ENCODE assay signal across 8 cellular contexts in the genomic region with DNA sequence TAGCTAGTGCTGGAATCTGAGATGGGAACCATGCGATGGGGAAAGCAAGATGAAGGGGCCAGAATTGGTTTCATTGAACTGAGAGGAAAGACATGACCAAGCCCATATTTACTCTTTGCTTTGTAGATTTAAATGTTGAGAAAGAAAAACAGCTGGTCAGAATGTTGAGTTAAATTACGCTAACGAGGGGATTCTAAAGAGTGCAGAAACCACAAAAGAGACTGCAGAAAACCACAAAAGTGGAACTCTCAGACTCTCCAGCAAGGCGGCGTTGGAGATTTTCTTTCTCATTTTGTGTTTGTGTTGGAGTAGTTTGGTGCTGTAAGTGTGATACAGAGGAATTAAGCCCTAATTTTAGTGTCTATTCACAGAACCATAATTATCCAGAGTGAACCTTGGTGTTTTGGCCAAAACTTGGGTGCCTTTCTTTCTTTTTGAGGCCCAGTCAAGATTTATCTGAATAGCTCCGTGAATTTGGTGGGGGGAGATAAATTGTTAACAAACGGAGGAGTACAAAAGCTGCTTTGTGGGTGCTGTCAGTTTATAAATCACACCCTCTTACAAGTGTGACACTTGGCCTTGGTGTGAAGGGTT. TPM values are rescaled to one million over a fixed set of nuclear protein-coding genes. Genes with fewer than 3 reads are reported as not detected.
DNase-seq lines count a peak whose midpoint lies in the region; ATAC-seq and TF ChIP-seq lines count a peak whose summit lies in the region.

No MANE protein-coding gene starts in this region.

- ATAC-seq in IMR-90 (ENCODE audit: low read depth) (no peak), HG03108 (IDR thresholded peaks at IDR 0.05; ENCODE audit: unreplicated experiment) (no peak)
- ATAC-seq in activated naive CD8-positive, alpha-beta T cell treated with anti-CD3 and anti-CD28 coated beads, Interleukin-2, amount 10 ng/mL, durations not matched to agents 7 days and 5 days (ENCODE audit: low read depth): peak; percentile 20

- peak overlapping the region; percentile 47; the same call in 1 of the 2 replicates for H3K23ac ChIP-seq in IMR-90 (ENCODE audit: low read depth, low read length)
- no peak overlapping the region for H3K23ac ChIP-seq in mesenchymal stem cell (ENCODE audit: low read length in 2 of 2)

- peaks cover 37% of the 10 kb centered on the region for H3K36me3 Mint-ChIP-seq in activated naive CD8-positive, alpha-beta T cell treated with anti-CD3 and anti-CD28 coated beads, Interleukin-2, amount 10 ng/mL, durations not matched to agents 7 days and 5 days

- no peaks in the 10 kb centered on the region for H3K9me3 Mint-ChIP-seq in activated naive CD8-positive, alpha-beta T cell treated with anti-CD3 and anti-CD28 coated beads, Interleukin-2, amount 10 ng/mL, durations not matched to agents 7 days and 5 days

- no CpG with 5 or more reads among the region's 7 CpGs for WGBS in IMR-90 (ENCODE audit: extremely low coverage in 2 of 2, insufficient read length in 1 of 2), 2 experiments
- WGBS in mesenchymal stem cell: 43% methylated on average over 4 of the region's 7 CpGs

- H3K14ac ChIP-seq in IMR-90 (replicated peaks; ENCODE audit: low read depth, low read length) (peak overlapping the region; percentile 17; the same call in 1 of the 2 replicates), mesenchymal stem cell (ENCODE audit: low read length in 2 of 2) (no peak overlapping the region)

- H4K91ac ChIP-seq in IMR-90 (ENCODE audit: insufficient read depth, low read depth, low read length): peak overlapping the region; percentile 31; the same call in 1 of the 2 replicates
- no peak overlapping the region for H4K91ac ChIP-seq in mesenchymal stem cell (ENCODE audit: low read length)

- H3K36me3 ChIP-seq in IMR-90 (ENCODE audit: control insufficient read depth, insufficient read depth, low read length): peaks cover 34% of the 10 kb centered on the region
- peaks cover 27 to 65% of the 10 kb centered on the region in 2 experiments for H3K36me3 ChIP-seq in mesenchymal stem cell (ENCODE audit: control insufficient read depth in 1 of 2, insufficient read depth in 2 of 2, low read depth in 1 of 2, low read length in 2 of 2)

- no peaks in the 10 kb centered on the region for H3K9me3 ChIP-seq in IMR-90 (ENCODE audit: control insufficient read depth, insufficient read depth, low read length)
- H3K9me3 ChIP-seq in mesenchymal stem cell (ENCODE audit: control insufficient read depth, low read length): no peaks in the 10 kb centered on the region

- no peaks in the 10 kb centered on the region for H3K27me3 Mint-ChIP-seq in activated naive CD8-positive, alpha-beta T cell treated with anti-CD3 and anti-CD28 coated beads, Interleukin-2, amount 10 ng/mL, durations not matched to agents 7 days and 5 days

- H3K4me1 ChIP-seq in IMR-90 (ENCODE audit: control insufficient read depth, insufficient read depth, low read length) (peaks cover 27% of the 10 kb centered on the region), mesenchymal stem cell (ENCODE audit: control insufficient read depth, insufficient read depth, low read depth, low read length) (peaks cover 17% of the 10 kb centered on the region)

- dilution Hi-C loops in IMR-90 (cut with HindIII; ENCODE audit: low sequenced_read_pairs, unreplicated experiment): no loop called here

- H3K4me1 Mint-ChIP-seq in activated naive CD8-positive, alpha-beta T cell treated with anti-CD3 and anti-CD28 coated beads, Interleukin-2, amount 10 ng/mL, durations not matched to agents 7 days and 5 days: peaks cover 42% of the 10 kb centered on the region

- H3K4ac ChIP-seq in IMR-90 (ENCODE audit: low read depth, low read length): peak overlapping the region; percentile 62
- H3K4ac ChIP-seq in mesenchymal stem cell (ENCODE audit: low read depth in 1 of 2, low read length in 2 of 2): peak overlapping the region in 1 of 2 experiments; percentile 47

- H3K4me2 ChIP-seq in IMR-90 (ENCODE audit: low read depth, low read length): peak overlapping the region; percentile 75; the same call in 1 of the 2 replicates
- no peak overlapping the region for H3K4me2 ChIP-seq in mesenchymal stem cell (ENCODE audit: low read length, poor library complexity, severe bottlenecking)

- BruUV-seq in IMR-90 (replicated peaks; lab: Mats Ljungman, UMichigan): no TSS peak

- H2AFZ ChIP-seq in IMR-90 (replicated peaks; ENCODE audit: low read length, poor library complexity) (no peak overlapping the region), mesenchymal stem cell (ENCODE audit: low read depth, low read length) (no peak overlapping the region)

- H3K9ac ChIP-seq in IMR-90 (ENCODE audit: low read depth, low read length) (peak overlapping the region; percentile 29; the same call in 1 of the 2 replicates), mesenchymal stem cell (ENCODE audit: low read length) (peak overlapping the region; percentile 48)

- H2BK120ac ChIP-seq in IMR-90 (ENCODE audit: low read depth, low read length) (peak overlapping the region; percentile 30; the same call in 1 of the 2 replicates), mesenchymal stem cell (ENCODE audit: low read depth, low read length) (no peak overlapping the region)

- no peak for TF ChIP-seq CTCF in IMR-90 (conservative IDR thresholded peaks at IDR 0.05; ENCODE audit: low read depth, low read length)

- H2AK5ac ChIP-seq in IMR-90 (ENCODE audit: low read depth, low read length): peak overlapping the region; percentile 29; the same call in 1 of the 2 replicates
- H2AK5ac ChIP-seq in mesenchymal stem cell (ENCODE audit: low read length, severe bottlenecking): peak overlapping the region; percentile 96

- H3K18ac ChIP-seq in IMR-90 (ENCODE audit: low read depth, low read length) (peak overlapping the region; percentile 70; the same call in 1 of the 2 replicates), mesenchymal stem cell (ENCODE audit: low read depth in 1 of 2, low read length in 2 of 2) (peak overlapping the region in 1 of 2 experiments; percentile 60)

- peak overlapping the region; percentile 7; the same call in 1 of the 2 replicates for H2BK20ac ChIP-seq in IMR-90 (ENCODE audit: low read depth, low read length)

- H2BK15ac ChIP-seq in IMR-90 (ENCODE audit: low read depth, low read length) (peak overlapping the region; percentile 29; the same call in 1 of the 3 replicates), mesenchymal stem cell (ENCODE audit: low read depth, poor library complexity, severe bottlenecking) (no peak overlapping the region)

- H4K8ac ChIP-seq in IMR-90 (ENCODE audit: low read depth in 2 of 2, low read length in 2 of 2) (peak overlapping the region; percentile 10 to 89; a peak in 3 of 4 replicates), mesenchymal stem cell (ENCODE audit: low read length) (peak overlapping the region; percentile 36)

- CTCF ChIA-PET in IMR-90 (lab: Yijun Ruan, JAX): interaction anchor here (0.8 to 2.5 kb wide), 3 partner anchors 43 to 88 kb away, joined by 3 to 15 read pairs (median 5); a partner anchor contains a TSS

- TF ChIP-seq RAD21 in IMR-90 (IDR thresholded peaks at IDR 0.05; ENCODE audit: low read length): no peak

- peak overlapping the region; percentile 81 for H3K27ac Mint-ChIP-seq in activated naive CD8-positive, alpha-beta T cell treated with anti-CD3 and anti-CD28 coated beads, Interleukin-2, amount 10 ng/mL, durations not matched to agents 7 days and 5 days

- H2BK12ac ChIP-seq in mesenchymal stem cell (ENCODE audit: low read length in 2 of 2): no peak overlapping the region

- H4K5ac ChIP-seq in IMR-90 (ENCODE audit: low read depth, low read length): peak overlapping the region; percentile 53

- H4K20me1 ChIP-seq in IMR-90 (ENCODE audit: insufficient read depth, low read length): peaks cover 15% of the 10 kb centered on the region; the same call in 1 of the 2 replicates

- no peak overlapping the region; the same call in 1 of the 2 replicates for H3K56ac ChIP-seq in IMR-90 (ENCODE audit: extremely low read depth, insufficient read depth, low read length)

- no peak for TF ChIP-seq POLR2A in IMR-90 (IDR thresholded peaks at IDR 0.05; ENCODE audit: low read depth, low read length)

- in situ Hi-C loops in IMR-90 (cut with MboI; ENCODE audit: low sequenced_read_pairs): no loop called here

- H3K27ac ChIP-seq in IMR-90 (ENCODE audit: insufficient read depth, low read length) (peak overlapping the region; percentile 78; the same call in 1 of the 2 replicates), mesenchymal stem cell (ENCODE audit: low read length, poor library complexity, severe bottlenecking) (peak overlapping the region; percentile 94)

- peaks cover 12% of the 10 kb centered on the region for H3K9me1 ChIP-seq in IMR-90 (ENCODE audit: insufficient read depth, low read length)

- no peaks in the 10 kb centered on the region for H3K27me3 ChIP-seq in IMR-90 (ENCODE audit: control insufficient read depth, insufficient read depth, low read length)
- H3K27me3 ChIP-seq in mesenchymal stem cell (ENCODE audit: control insufficient read depth in 1 of 2, insufficient read depth in 1 of 2, low read length in 2 of 2): no peaks in the 10 kb centered on the region

- peaks cover 36 to 83% of the 10 kb centered on the region in 2 experiments for H3K79me1 ChIP-seq in IMR-90 (ENCODE audit: low read depth in 1 of 2, low read length in 2 of 2)
- peaks cover 20% of the 10 kb centered on the region for H3K79me1 ChIP-seq in mesenchymal stem cell (replicated peaks; ENCODE audit: low read length, poor library complexity, severe bottlenecking)

- no peak overlapping the region for H3K4me3 ChIP-seq in IMR-90 (ENCODE audit: insufficient read depth, low read depth, low read length)
- H3K4me3 ChIP-seq in mesenchymal stem cell (ENCODE audit: insufficient read depth in 1 of 2, low read depth in 1 of 2, low read length in 2 of 2): no peak overlapping the region

- H3K4me3 Mint-ChIP-seq in activated naive CD8-positive, alpha-beta T cell treated with anti-CD3 and anti-CD28 coated beads, Interleukin-2, amount 10 ng/mL, durations not matched to agents 7 days and 5 days: peak overlapping the region; percentile 73

- intact Hi-C loops in IMR-90 (cut with micrococcal nuclease): no loop called here

- H2BK5ac ChIP-seq in IMR-90 (ENCODE audit: low read depth, low read length, poor library complexity, severe bottlenecking) (peak overlapping the region; percentile 92), mesenchymal stem cell (ENCODE audit: low read depth, low read length, poor library complexity, severe bottlenecking) (peak overlapping the region; percentile 74)

- POLR2A ChIA-PET in IMR-90 (lab: Charles Lee; ENCODE audit: unreplicated experiment): no interaction called here
- POLR2A ChIA-PET in activated naive CD8-positive, alpha-beta T cell treated with anti-CD3 and anti-CD28 coated beads, Interleukin-2, amount 10 ng/mL, durations not matched to agents 7 days and 5 days (lab: Charles Lee): interaction anchor here (0.5 to 6.3 kb wide), 7 partner anchors 11 to 87 kb away, joined by 3 to 41 read pairs (median 23); a partner anchor contains a TSS

- DNase-seq in A172 (ENCODE audit: low spot score): peak; percentile 29
- DNase-seq in IMR-90: no peak
- DNase-seq in activated naive CD8-positive, alpha-beta T cell treated with anti-CD3 and anti-CD28 coated beads, Interleukin-2, amount 10 ng/mL, durations not matched to agents 7 days and 5 days: no peak
- peak; percentile 81 for DNase-seq in mesenchymal stem cell
- DNase-seq in DMS53 treated with DMSO at 0.1 percent for 48 hours (lab: John Stamatoyannopoulos, UW; ENCODE audit: unreplicated experiment): no peak
- no peak for DNase-seq in NCI-H1930 (lab: John Stamatoyannopoulos, UW)
- no peak for DNase-seq in activated CD4-positive, alpha-beta T cell treated with anti-CD3 and anti-CD28 coated beads for 4 hours

- no peak overlapping the region for H2AK9ac ChIP-seq in IMR-90 (replicated peaks; ENCODE audit: low read depth, low read length, poor library complexity)

RNA-seq across cellular contexts. Expression of a gene that starts 26.3 kb away (rescaled TPM):
- total RNA-seq in A172 (2014; rRNA removed; shearing (Covaris generic)): 179 and 185 TPM in 2 replicates
- total RNA-seq in IMR-90 (2012; rRNA removed): 184 and 192 TPM in 2 replicates
- polyA plus RNA-seq in IMR-90 (2012; rRNA removed): 137 and 165 TPM in 2 replicates
- 96.8 and 106 TPM in 2 replicates for polyA plus RNA-seq in IMR-90 (2012; cell fraction: cytosol; rRNA removed)
- polyA plus RNA-seq in IMR-90 (2012; cell fraction: nucleus; rRNA removed; ENCODE audit: low replicate concordance): 45.0 and 63.3 TPM in 2 replicates
- 100 to 1,000 TPM; 108 to 114 TPM for total RNA-seq in activated naive CD8-positive, alpha-beta T cell treated with anti-CD3 and anti-CD28 coated beads, Interleukin-2, amount 10 ng/mL, durations not matched to agents 7 days and 5 days
- 133 TPM for polyA plus RNA-seq in mesenchymal stem cell (2013, experiment 1 of 2)
- 135 TPM for polyA plus RNA-seq in mesenchymal stem cell (2013, experiment 2 of 2)

RNA-seq across cellular contexts. Expression of a gene that starts 43.4 kb away (rescaled TPM):
- 10.1 and 13.1 TPM in 2 replicates for total RNA-seq in A172 (2014; rRNA removed; shearing (Covaris generic))
- total RNA-seq in IMR-90 (2012; rRNA removed): 3.9 and 5.3 TPM in 2 replicates
- polyA plus RNA-seq in IMR-90 (2012; rRNA removed): 8.9 and 9.3 TPM in 2 replicates
- 5.1 and 5.9 TPM in 2 replicates for polyA plus RNA-seq in IMR-90 (2012; cell fraction: cytosol; rRNA removed)
- polyA plus RNA-seq in IMR-90 (2012; cell fraction: nucleus; rRNA removed; ENCODE audit: low replicate concordance): 8.7 and 14.9 TPM in 2 replicates
- total RNA-seq in activated naive CD8-positive, alpha-beta T cell treated with anti-CD3 and anti-CD28 coated beads, Interleukin-2, amount 10 ng/mL, durations not matched to agents 7 days and 5 days: 10 to 100 TPM; 84.3 to 86.0 TPM
- polyA plus RNA-seq in mesenchymal stem cell (2013, experiment 1 of 2): 12.6 TPM
- 12.7 TPM for polyA plus RNA-seq in mesenchymal stem cell (2013, experiment 2 of 2)

Comparison
In these comparisons a context has a peak if more than half of its experiments do, and no peak if none do; other contexts are left out.
1. DNase-seq: peak in A172 (single experiment) and mesenchymal stem cell (single experiment); none in IMR-90 (single experiment), activated naive CD8-positive, alpha-beta T cell treated with anti-CD3 and anti-CD28 coated beads, Interleukin-2, amount 10 ng/mL, durations not matched to agents 7 days and 5 days (single experiment), DMS53 treated with DMSO at 0.1 percent for 48 hours (single experiment), NCI-H1930 (0 of 2) and activated CD4-positive, alpha-beta T cell treated with anti-CD3 and anti-CD28 coated beads for 4 hours (0 of 2).